ENCODE assay signal across 11 cellular contexts in the genomic region with DNA sequence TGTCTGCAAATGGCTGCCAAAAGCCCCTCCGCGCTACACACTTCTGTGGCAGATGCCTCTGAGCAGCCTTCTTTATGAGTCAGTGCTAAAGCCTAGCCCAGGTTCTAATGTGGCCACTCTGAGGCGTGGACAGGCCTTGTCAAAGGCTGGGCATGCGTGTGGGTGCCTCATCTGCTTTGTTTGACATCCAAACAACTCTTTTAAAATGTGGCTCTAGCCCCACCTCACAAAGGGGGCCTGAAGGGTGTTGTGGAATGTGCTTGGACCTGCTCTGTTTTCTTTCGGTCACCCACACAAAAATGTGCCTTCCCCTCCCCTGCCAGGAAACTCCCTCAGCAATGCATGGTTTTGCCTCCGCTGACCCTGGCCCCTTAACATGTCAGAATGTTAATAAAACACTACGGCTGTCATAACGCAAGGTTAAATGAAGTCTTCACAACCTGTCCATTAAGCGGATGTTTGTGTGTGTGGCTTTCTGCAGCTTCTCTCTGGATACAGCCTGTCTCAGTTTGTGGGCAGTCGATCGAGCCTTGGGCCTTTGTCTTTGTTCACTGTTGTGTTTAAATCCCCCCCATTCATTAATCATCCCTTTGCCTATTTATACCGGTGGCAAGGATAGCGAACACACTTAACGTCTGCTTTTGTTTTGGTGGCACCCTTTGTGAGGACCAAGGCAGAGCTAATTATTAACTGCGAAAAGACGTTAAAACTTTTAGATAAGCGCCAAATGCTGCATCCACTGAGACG.
DNase-seq lines count a peak whose midpoint lies in the region; ATAC-seq and TF ChIP-seq lines count a peak whose summit lies in the region.
"Had no signal": no experiment of that assay in that cellular context is flagged by ENCODE, and none has a peak within 500 bp of the region (broad histone marks: within the 10 kb centered on the region; RNA-seq: fewer than 3 reads in every experiment).

No MANE protein-coding gene starts in this region.

- no peak for TF ChIP-seq CTCF in osteocyte (IDR thresholded peaks at IDR 0.05)

- peaks cover 15% of the 10 kb centered on the region for H3K4me1 Mint-ChIP-seq in osteocyte (ENCODE audit: unreplicated experiment)
- no peaks in the 10 kb centered on the region for H3K4me1 Mint-ChIP-seq in activated CD4-positive, alpha-beta memory T cell treated with anti-CD3 and anti-CD28 coated beads for 36 hours (ENCODE audit: low read depth)

- POLR2A ChIA-PET in activated CD4-positive, alpha-beta memory T cell treated with anti-CD3 and anti-CD28 coated beads for 36 hours (lab: Charles Lee), result no interaction called here

- ATAC-seq in HG03457 (IDR thresholded peaks at IDR 0.05; ENCODE audit: unreplicated experiment), result no peak
- ATAC-seq in GM18505 (IDR thresholded peaks at IDR 0.05; ENCODE audit: unreplicated experiment), result no peak
- no peak for ATAC-seq in HG03135 (IDR thresholded peaks at IDR 0.05; ENCODE audit: unreplicated experiment)
- ATAC-seq: psoas muscle had no signal

- CTCF ChIA-PET in activated CD4-positive, alpha-beta memory T cell treated with anti-CD3 and anti-CD28 coated beads for 36 hours (lab: Charles Lee), result no interaction called here

- no peak for TF ChIP-seq POLR2A in GM18505 (IDR thresholded peaks at IDR 0.05; ENCODE audit: borderline replicate concordance, extremely low read depth, insufficient read depth, insufficient read length)

- H3K27me3 Mint-ChIP-seq in osteocyte (ENCODE audit: unreplicated experiment), result peaks cover 21% of the 10 kb centered on the region
- H3K27me3 Mint-ChIP-seq in activated CD4-positive, alpha-beta memory T cell treated with anti-CD3 and anti-CD28 coated beads for 36 hours, result no peaks in the 10 kb centered on the region

- peak overlapping the region; percentile 69 for H3K27ac Mint-ChIP-seq in osteocyte (ENCODE audit: unreplicated experiment)
- H3K27ac Mint-ChIP-seq in activated CD4-positive, alpha-beta memory T cell treated with anti-CD3 and anti-CD28 coated beads for 36 hours, result no peak overlapping the region
- H3K27ac Mint-ChIP-seq: activated T-cell treated with anti-CD3 and anti-CD28 coated beads, Interleukin-2, amount 50 U/mL, for 24 hours had no signal

- peaks cover 17% of the 10 kb centered on the region for H3K9me3 Mint-ChIP-seq in osteocyte (ENCODE audit: unreplicated experiment)
- H3K9me3 Mint-ChIP-seq in activated CD4-positive, alpha-beta memory T cell treated with anti-CD3 and anti-CD28 coated beads for 36 hours, result peaks cover 8% of the 10 kb centered on the region

- no peak overlapping the region for H3K4me3 Mint-ChIP-seq in osteocyte (ENCODE audit: unreplicated experiment)
- H3K4me3 Mint-ChIP-seq in activated CD4-positive, alpha-beta memory T cell treated with anti-CD3 and anti-CD28 coated beads for 36 hours, result no peak overlapping the region
- H3K4me3 Mint-ChIP-seq: activated T-cell treated with anti-CD3 and anti-CD28 coated beads, Interleukin-2, amount 50 U/mL, for 24 hours had no signal

- peaks cover 4% of the 10 kb centered on the region for H3K36me3 Mint-ChIP-seq in osteocyte (ENCODE audit: unreplicated experiment)
- H3K36me3 Mint-ChIP-seq in activated CD4-positive, alpha-beta memory T cell treated with anti-CD3 and anti-CD28 coated beads for 36 hours, result no peaks in the 10 kb centered on the region

- DNase-seq in Daoy (ENCODE audit: low read depth), result peak; percentile 4
- DNase-seq in SW480 (ENCODE audit: low spot score), result peak; percentile 96
- peak; percentile 71 for DNase-seq in glomerular visceral epithelial cell (ENCODE audit: extremely low spot score)
- no peak for DNase-seq in osteocyte (ENCODE audit: extremely low spot score, unreplicated experiment)
- DNase-seq in activated CD4-positive, alpha-beta memory T cell treated with anti-CD3 and anti-CD28 coated beads for 36 hours, result no peak
- DNase-seq: activated T-cell treated with anti-CD3 and anti-CD28 coated beads, Interleukin-2, amount 50 U/mL, for 24 hours; NCI-H524 treated with DMSO at 0.1 percent for 48 hours; psoas muscle had no signal

- intact Hi-C loops in activated CD4-positive, alpha-beta memory T cell treated with anti-CD3 and anti-CD28 coated beads for 36 hours (cut with micrococcal nuclease), result no loop called here

Comparison
In these comparisons a context has a peak if more than half of its experiments do, and no peak if none do; other contexts are left out.
1. DNase-seq: peak in Daoy (single experiment), SW480 (single experiment) and glomerular visceral epithelial cell (single experiment); none in osteocyte (single experiment) and activated CD4-positive, alpha-beta memory T cell treated with anti-CD3 and anti-CD28 coated beads for 36 hours (single experiment).